1 cellular context compared by ENCODE assay signal in the genomic region with DNA sequence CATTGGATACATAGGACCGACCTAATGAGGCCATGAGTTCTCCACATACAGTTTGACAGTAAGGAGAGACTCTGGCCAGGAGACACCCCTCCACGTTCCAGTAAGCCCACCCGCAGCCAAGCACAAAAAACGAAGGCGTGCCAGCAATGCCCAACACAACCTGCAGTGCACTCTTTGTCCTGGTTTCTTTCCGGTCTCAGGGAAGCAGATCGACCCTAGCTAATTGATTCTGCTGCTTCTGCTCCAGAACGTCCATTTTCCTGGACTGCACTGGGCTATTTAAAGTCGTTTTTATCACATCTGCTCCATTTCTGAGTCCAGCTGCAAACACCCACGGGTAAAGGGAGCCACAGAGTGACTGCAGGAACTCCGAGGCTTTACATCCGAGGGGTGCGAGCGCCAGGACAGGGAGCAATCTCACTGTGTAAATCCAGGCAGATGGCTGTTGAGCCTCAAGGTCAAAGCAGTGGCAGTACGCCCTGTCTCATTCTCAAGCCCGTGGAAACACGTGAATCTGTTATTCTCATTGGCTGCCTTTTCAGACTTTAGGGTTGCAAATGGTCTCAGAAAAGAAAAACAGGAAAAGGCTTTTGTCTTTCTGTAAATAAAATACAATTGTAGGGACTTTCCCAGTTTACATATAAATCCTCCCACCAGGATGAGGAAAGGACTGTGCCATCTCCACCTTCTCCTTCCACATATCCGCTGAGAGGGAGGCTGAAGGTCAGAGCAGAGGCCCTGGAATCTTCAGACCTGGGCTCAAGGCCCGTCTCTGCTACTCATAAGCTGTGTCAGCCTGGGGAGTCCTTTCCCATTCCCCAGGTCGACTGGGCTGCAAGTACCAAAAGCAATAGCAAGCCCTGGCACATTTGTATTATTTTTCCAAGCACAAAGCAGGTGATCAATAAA.
TF ChIP-seq lines count a peak whose summit lies in the region.

No MANE protein-coding gene starts in this region.

TF ChIP-seq in endothelial cell of umbilical vein, 7 proteins besides CTCF, POLR2A, EP300 and RAD21 (continued from another document):
- TF ChIP-seq, protein P1, sequence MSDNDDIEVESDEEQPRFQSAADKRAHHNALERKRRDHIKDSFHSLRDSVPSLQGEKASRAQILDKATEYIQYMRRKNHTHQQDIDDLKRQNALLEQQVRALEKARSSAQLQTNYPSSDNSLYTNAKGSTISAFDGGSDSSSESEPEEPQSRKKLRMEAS (IDR thresholded peaks at IDR 0.05; ENCODE audit: insufficient read depth, insufficient read length), result no peak
- TF ChIP-seq JUN (IDR thresholded peaks at IDR 0.05; ENCODE audit: borderline replicate concordance, insufficient read depth, insufficient read length, low read depth) (no peak), GATA2 (IDR thresholded peaks at IDR 0.05; ENCODE audit: insufficient read depth, insufficient read length, low read depth, low read length) (no peak)
